22 cellular contexts compared by ENCODE assay signal in the genomic region with DNA sequence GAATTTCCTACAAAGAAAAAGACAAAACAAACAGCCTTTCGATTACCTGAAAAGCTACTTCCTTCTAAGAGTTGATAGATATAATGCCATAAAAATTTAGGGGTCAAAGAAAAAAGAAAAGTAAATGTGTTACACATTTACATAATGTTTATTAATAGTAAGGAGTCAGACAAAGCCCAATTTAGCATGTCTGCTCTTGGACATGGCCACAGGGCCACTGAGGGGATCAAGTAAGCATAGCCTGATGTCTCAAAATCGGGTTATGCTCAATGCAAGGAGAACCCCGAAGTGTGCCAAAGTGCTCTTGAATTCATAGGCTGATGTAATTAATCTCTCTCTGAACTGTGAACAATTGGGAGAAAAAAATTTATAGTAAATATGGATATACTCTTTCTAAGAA.
"Had no signal": no experiment of that assay in that cellular context is flagged by ENCODE, and none has a peak within 500 bp of the region (broad histone marks: within the 10 kb centered on the region; RNA-seq: fewer than 3 reads in every experiment).

No MANE protein-coding gene starts in this region.

- H3K4me3 Mint-ChIP-seq: activated CD4-positive, alpha-beta memory T cell treated with anti-CD3 and anti-CD28 coated beads for 36 hours; activated naive CD4-positive, alpha-beta T cell treated with anti-CD3 and anti-CD28 coated beads, Interleukin-2, amount 50 U/mL, for 24 hours; activated T-helper 1 cell treated with anti-CD3 and anti-CD28 coated beads, Interleukin-12 subunit alpha, Interleukin-12 subunit beta, Interleukin-2, Interleukin-4 antibody, amounts not matched to agents 30 ng/mL and 10 ng/mL and 1 ng/mL, durations not matched to agents 14 hours and 24 hours and 36 hours; natural killer cell treated with Interleukin-12 subunit alpha and Interleukin-12 subunit beta and Interleukin-15 and Interleukin-18, amount 100 ng/mL, for 72 hours; T-helper 1 cell treated with Interleukin-12 subunit alpha and Interleukin-12 subunit beta and Interleukin-4 antibody, amounts not matched to agents 30 μg/mL and 1 μg/mL, for 36 hours; type B pancreatic cell had no signal

- H3K27ac Mint-ChIP-seq: activated CD4-positive, alpha-beta memory T cell treated with anti-CD3 and anti-CD28 coated beads for 36 hours; activated naive CD4-positive, alpha-beta T cell treated with anti-CD3 and anti-CD28 coated beads, Interleukin-2, amount 50 U/mL, for 24 hours; activated T-helper 1 cell treated with anti-CD3 and anti-CD28 coated beads, Interleukin-12 subunit alpha, Interleukin-12 subunit beta, Interleukin-2, Interleukin-4 antibody, amounts not matched to agents 30 ng/mL and 10 ng/mL and 1 ng/mL, durations not matched to agents 14 hours and 24 hours and 36 hours; natural killer cell treated with Interleukin-12 subunit alpha and Interleukin-12 subunit beta and Interleukin-15 and Interleukin-18, amount 100 ng/mL, for 72 hours; T-helper 1 cell treated with Interleukin-12 subunit alpha and Interleukin-12 subunit beta and Interleukin-4 antibody, amounts not matched to agents 30 μg/mL and 1 μg/mL, for 36 hours; type B pancreatic cell had no signal

- H3K4me3 ChIP-seq: sigmoid colon, spleen, thoracic aorta had no signal

- H3K9me3 Mint-ChIP-seq: activated CD4-positive, alpha-beta memory T cell treated with anti-CD3 and anti-CD28 coated beads for 36 hours; activated naive CD4-positive, alpha-beta T cell treated with anti-CD3 and anti-CD28 coated beads, Interleukin-2, amount 50 U/mL, for 24 hours; activated T-helper 1 cell treated with anti-CD3 and anti-CD28 coated beads, Interleukin-12 subunit alpha, Interleukin-12 subunit beta, Interleukin-2, Interleukin-4 antibody, amounts not matched to agents 30 ng/mL and 10 ng/mL and 1 ng/mL, durations not matched to agents 14 hours and 24 hours and 36 hours; natural killer cell treated with Interleukin-12 subunit alpha and Interleukin-12 subunit beta and Interleukin-15 and Interleukin-18, amount 100 ng/mL, for 72 hours; T-helper 1 cell treated with Interleukin-12 subunit alpha and Interleukin-12 subunit beta and Interleukin-4 antibody, amounts not matched to agents 30 μg/mL and 1 μg/mL, for 36 hours; type B pancreatic cell had no signal

- DNase-seq: activated CD4-positive, alpha-beta memory T cell treated with anti-CD3 and anti-CD28 coated beads for 36 hours; activated CD4-positive, alpha-beta T cell treated with anti-CD3 and anti-CD28 coated beads for 48 hours; activated gamma-delta T cell; aorta; brain microvascular endothelial cell; caudate nucleus; effector memory CD4-positive, alpha-beta T cell; hypothalamus; midbrain; retina; sigmoid colon; spleen; stimulated activated CD4-positive, alpha-beta T cell treated with anti-CD3 and anti-CD28 coated beads, Interleukin-4, amount 100 ng/mL, for 1 hour; stimulated activated naive CD4-positive, alpha-beta T cell had no signal

- H3K27me3 ChIP-seq: brain microvascular endothelial cell, neutrophil, sigmoid colon, spleen had no signal

- H3K9me3 ChIP-seq: neutrophil, sigmoid colon, spleen, thoracic aorta had no signal

- H3K27ac ChIP-seq: brain microvascular endothelial cell, neutrophil, sigmoid colon, spleen, thoracic aorta had no signal

- H3K27me3 Mint-ChIP-seq: activated CD4-positive, alpha-beta memory T cell treated with anti-CD3 and anti-CD28 coated beads for 36 hours; activated naive CD4-positive, alpha-beta T cell treated with anti-CD3 and anti-CD28 coated beads, Interleukin-2, amount 50 U/mL, for 24 hours; natural killer cell treated with Interleukin-12 subunit alpha and Interleukin-12 subunit beta and Interleukin-15 and Interleukin-18, amount 100 ng/mL, for 72 hours; type B pancreatic cell had no signal

- ATAC-seq: esophagus mucosa; natural killer cell treated with Interleukin-12 subunit alpha and Interleukin-12 subunit beta and Interleukin-15 and Interleukin-18, amount 100 ng/mL, for 72 hours had no signal
